Comparison of ENCODE assay signal across 8 cellular contexts in genomic region chr10:119313645-119314044, GRCh38.
DNase-seq lines count a peak whose midpoint lies in the region; ATAC-seq lines count a peak whose summit lies in the region.

No MANE protein-coding gene starts in this region.

- no peak overlapping the region for H3K4me3 ChIP-seq in GM23248

- no peaks in the 10 kb centered on the region for H4K20me1 ChIP-seq in GM23248 (ENCODE audit: insufficient read depth)

- H3F3A ChIP-seq in GM23248 (ENCODE audit: insufficient read depth): peaks cover 30% of the 10 kb centered on the region

- DNase-seq in COLO668 (lab: John Stamatoyannopoulos, UW; ENCODE audit: unreplicated experiment) (peak; percentile 39), NCI-H2029 treated with DMSO at 0.1 percent for 48 hours (lab: John Stamatoyannopoulos, UW) (no peak), GM23248 (no peak), posterior vena cava (ENCODE audit: low spot score) (no peak)
- DNase-seq in activated T-cell treated with anti-CD3 and anti-CD28 coated beads, Interleukin-2, amount 50 U/mL, for 48 hours: peak; percentile 82 to 86
- peak; percentile 70 to 74 for DNase-seq in stimulated activated CD8-positive, alpha-beta memory T cell treated with anti-CD3 and anti-CD28 coated beads, Interleukin-15, amount 100 ng/mL, for 48 hours (ENCODE audit: low read depth in 2 of 2)

- ATAC-seq in GM19467 (IDR thresholded peaks at IDR 0.05; ENCODE audit: unreplicated experiment): peak; percentile 59
- ATAC-seq in HG03521 (IDR thresholded peaks at IDR 0.05; ENCODE audit: unreplicated experiment): peak; percentile 43

- 99 to 100% methylated on average over 7 of the region's 7 CpGs for WGBS in GM23248 (ENCODE audit: low coverage in 1 of 2, low lambda C conversion rate in 2 of 2, missing lambda C conversion rate in 2 of 2), 2 experiments

- no peaks in the 10 kb centered on the region for H3K9me3 ChIP-seq in GM23248 (ENCODE audit: low read depth)

- no peak overlapping the region for H3K27ac ChIP-seq in GM23248

- H3K9ac ChIP-seq in GM23248: no peak overlapping the region

- H3K4me2 ChIP-seq in GM23248 (ENCODE audit: unreplicated experiment): no peak overlapping the region

- in situ Hi-C loops in GM23248 (cut with MboI): no loop called here

- H3K4me1 ChIP-seq in GM23248 (ENCODE audit: insufficient read depth): peaks cover 38% of the 10 kb centered on the region

- H3K27me3 ChIP-seq in GM23248 (replicated peaks; ENCODE audit: insufficient read depth): no peaks in the 10 kb centered on the region

- no peak overlapping the region for H2AFZ ChIP-seq in GM23248

- peaks cover 66% of the 10 kb centered on the region for H3K79me2 ChIP-seq in GM23248 (ENCODE audit: insufficient read depth)

- intact Hi-C loops in posterior vena cava (cut with DNase I): loop anchor here in 1 of 2 donors (10.0 kb wide), 1 partner anchor 99 kb away; no protein-coding TSS in a partner anchor

- no peaks in the 10 kb centered on the region for H3K36me3 ChIP-seq in GM23248 (ENCODE audit: low read depth)

- no peaks in the 10 kb centered on the region for H3K9me2 ChIP-seq in GM23248 (ENCODE audit: insufficient read depth)

Comparison
In these comparisons a context has a peak if more than half of its experiments do, and no peak if none do; other contexts are left out.
1. DNase-seq: peak in COLO668 (single experiment), activated T-cell treated with anti-CD3 and anti-CD28 coated beads, Interleukin-2, amount 50 U/mL, for 48 hours (2 of 2) and stimulated activated CD8-positive, alpha-beta memory T cell treated with anti-CD3 and anti-CD28 coated beads, Interleukin-15, amount 100 ng/mL, for 48 hours (2 of 2); none in NCI-H2029 treated with DMSO at 0.1 percent for 48 hours (single experiment), GM23248 (single experiment) and posterior vena cava (single experiment).